ENCODE assay signal across 1 cellular context in the genomic region with DNA sequence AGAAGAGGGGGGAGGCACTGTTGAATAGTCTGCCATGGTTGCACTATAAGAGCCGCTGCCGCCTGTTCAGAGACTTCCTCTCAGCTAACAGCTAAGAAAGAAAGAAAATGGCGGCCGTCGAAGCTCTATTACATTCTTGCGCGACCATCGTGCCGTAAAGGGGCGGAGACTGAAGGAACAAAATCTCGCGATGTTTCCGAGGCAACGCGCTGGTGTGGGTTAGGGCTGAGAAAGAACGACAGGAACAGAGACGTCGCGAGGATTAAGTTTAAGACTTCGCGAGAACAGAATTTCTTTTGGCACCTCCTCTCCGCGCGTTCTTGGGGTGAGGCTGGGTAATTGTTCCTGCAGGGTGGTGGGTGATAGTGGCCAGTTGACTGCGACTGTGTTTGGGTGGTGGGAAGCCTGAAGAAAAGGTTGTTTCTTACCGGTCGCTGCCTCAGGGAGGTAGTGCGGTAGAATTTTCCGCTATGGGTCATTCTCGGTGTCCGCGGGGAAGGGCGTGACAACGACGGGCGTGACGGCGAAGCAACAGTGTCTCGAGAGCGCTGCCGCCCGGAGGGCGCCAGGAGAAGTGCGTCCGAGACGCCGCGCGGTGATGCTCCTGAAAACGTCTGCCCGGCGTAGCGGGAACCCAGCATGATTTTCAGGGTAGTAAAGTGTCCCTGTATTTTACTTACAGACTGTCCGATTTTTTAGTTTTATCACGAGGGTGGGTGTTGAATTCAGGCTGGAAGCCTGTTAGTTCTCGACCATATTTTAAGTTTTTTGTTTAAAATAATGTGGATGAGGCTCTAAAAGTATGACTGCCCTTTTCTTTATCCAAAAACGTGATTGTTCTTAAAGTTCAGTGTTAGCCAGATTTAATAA.
TF ChIP-seq lines count a peak whose summit lies in the region.

A gene with protein sequence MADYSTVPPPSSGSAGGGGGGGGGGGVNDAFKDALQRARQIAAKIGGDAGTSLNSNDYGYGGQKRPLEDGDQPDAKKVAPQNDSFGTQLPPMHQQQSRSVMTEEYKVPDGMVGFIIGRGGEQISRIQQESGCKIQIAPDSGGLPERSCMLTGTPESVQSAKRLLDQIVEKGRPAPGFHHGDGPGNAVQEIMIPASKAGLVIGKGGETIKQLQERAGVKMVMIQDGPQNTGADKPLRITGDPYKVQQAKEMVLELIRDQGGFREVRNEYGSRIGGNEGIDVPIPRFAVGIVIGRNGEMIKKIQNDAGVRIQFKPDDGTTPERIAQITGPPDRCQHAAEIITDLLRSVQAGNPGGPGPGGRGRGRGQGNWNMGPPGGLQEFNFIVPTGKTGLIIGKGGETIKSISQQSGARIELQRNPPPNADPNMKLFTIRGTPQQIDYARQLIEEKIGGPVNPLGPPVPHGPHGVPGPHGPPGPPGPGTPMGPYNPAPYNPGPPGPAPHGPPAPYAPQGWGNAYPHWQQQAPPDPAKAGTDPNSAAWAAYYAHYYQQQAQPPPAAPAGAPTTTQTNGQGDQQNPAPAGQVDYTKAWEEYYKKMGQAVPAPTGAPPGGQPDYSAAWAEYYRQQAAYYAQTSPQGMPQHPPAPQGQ (minus strand): TSS at position 104 of the 870 bp plus-strand sequence. CDS start 68 bp downstream, at position 36.

TF ChIP-seq in HCT116, 20 proteins besides CTCF, POLR2A, EP300 and RAD21 (continued from another document):
- TF ChIP-seq, protein P1, sequence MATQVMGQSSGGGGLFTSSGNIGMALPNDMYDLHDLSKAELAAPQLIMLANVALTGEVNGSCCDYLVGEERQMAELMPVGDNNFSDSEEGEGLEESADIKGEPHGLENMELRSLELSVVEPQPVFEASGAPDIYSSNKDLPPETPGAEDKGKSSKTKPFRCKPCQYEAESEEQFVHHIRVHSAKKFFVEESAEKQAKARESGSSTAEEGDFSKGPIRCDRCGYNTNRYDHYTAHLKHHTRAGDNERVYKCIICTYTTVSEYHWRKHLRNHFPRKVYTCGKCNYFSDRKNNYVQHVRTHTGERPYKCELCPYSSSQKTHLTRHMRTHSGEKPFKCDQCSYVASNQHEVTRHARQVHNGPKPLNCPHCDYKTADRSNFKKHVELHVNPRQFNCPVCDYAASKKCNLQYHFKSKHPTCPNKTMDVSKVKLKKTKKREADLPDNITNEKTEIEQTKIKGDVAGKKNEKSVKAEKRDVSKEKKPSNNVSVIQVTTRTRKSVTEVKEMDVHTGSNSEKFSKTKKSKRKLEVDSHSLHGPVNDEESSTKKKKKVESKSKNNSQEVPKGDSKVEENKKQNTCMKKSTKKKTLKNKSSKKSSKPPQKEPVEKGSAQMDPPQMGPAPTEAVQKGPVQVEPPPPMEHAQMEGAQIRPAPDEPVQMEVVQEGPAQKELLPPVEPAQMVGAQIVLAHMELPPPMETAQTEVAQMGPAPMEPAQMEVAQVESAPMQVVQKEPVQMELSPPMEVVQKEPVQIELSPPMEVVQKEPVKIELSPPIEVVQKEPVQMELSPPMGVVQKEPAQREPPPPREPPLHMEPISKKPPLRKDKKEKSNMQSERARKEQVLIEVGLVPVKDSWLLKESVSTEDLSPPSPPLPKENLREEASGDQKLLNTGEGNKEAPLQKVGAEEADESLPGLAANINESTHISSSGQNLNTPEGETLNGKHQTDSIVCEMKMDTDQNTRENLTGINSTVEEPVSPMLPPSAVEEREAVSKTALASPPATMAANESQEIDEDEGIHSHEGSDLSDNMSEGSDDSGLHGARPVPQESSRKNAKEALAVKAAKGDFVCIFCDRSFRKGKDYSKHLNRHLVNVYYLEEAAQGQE (IDR thresholded peaks at IDR 0.05; ENCODE audit: low read depth): no peak
